ENCODE assay signal across 9 cellular contexts in genomic region chr5:14399054-14399657, GRCh38.
DNase-seq lines count a peak whose midpoint lies in the region; ATAC-seq and TF ChIP-seq lines count a peak whose summit lies in the region.
"Had no signal": no experiment of that assay in that cellular context is flagged by ENCODE, and none has a peak within 500 bp of the region (broad histone marks: within the 10 kb centered on the region; RNA-seq: fewer than 3 reads in every experiment).

No MANE protein-coding gene starts in this region.

- no peak for TF ChIP-seq EP300 in esophagus muscularis mucosa (IDR thresholded peaks at IDR 0.05)

- 41% methylated on average over 3 of the region's 3 CpGs for WGBS in esophagus muscularis mucosa

- H4K20me1 ChIP-seq in neural progenitor cell (ENCODE audit: low read depth), result no peaks in the 10 kb centered on the region

- TF ChIP-seq CTCF in esophagus muscularis mucosa (IDR thresholded peaks at IDR 0.05), result peak; percentile 57 to 75 (median 69)
- TF ChIP-seq CTCF in neural progenitor cell (IDR thresholded peaks at IDR 0.05), result peak; percentile 79

- ATAC-seq in HG02981 (IDR thresholded peaks at IDR 0.05; ENCODE audit: unreplicated experiment), result no peak

- H3F3A ChIP-seq in neural progenitor cell (ENCODE audit: low read depth), result peaks cover 4% of the 10 kb centered on the region

- no peaks in the 10 kb centered on the region for H3K27me3 ChIP-seq in esophagus muscularis mucosa
- H3K27me3 ChIP-seq in neural progenitor cell, result no peaks in the 10 kb centered on the region

- no peak for TF ChIP-seq POLR2A in esophagus muscularis mucosa (IDR thresholded peaks at IDR 0.05; ENCODE audit: low read depth)

- H3K4me1 Mint-ChIP-seq in neural progenitor cell, result peaks cover 20% of the 10 kb centered on the region

- no peaks in the 10 kb centered on the region for H3K9me3 Mint-ChIP-seq in neural progenitor cell

- H3K4me3 ChIP-seq in esophagus muscularis mucosa (no peak overlapping the region), neural progenitor cell (no peak overlapping the region)

- DNase-seq in NCI-H2029 (lab: John Stamatoyannopoulos, UW) (peak; percentile 18), NCI-H2029 treated with DMSO at 0.1 percent for 48 hours (lab: John Stamatoyannopoulos, UW) (no peak), LoVo (ENCODE audit: low spot score) (peak; percentile 38), SK-N-DZ (ENCODE audit: low spot score) (peak; percentile 40), esophagus muscularis mucosa (ENCODE audit: extremely low spot score) (no peak), neural progenitor cell (ENCODE audit: low spot score) (peak; percentile 62), NCI-H1048 (lab: John Stamatoyannopoulos, UW) (no peak)
- DNase-seq: activated T-cell treated with anti-CD3 and anti-CD28 coated beads, Interleukin-2, amount 50 U/mL, for 4 hours had no signal

- no peak overlapping the region for H2AFZ ChIP-seq in neural progenitor cell (replicated peaks)

- H3K4me1 ChIP-seq in esophagus muscularis mucosa (peaks cover 4 to 39% (median 34%) of the 10 kb centered on the region in 4 donors), neural progenitor cell (no peaks in the 10 kb centered on the region)

- peaks cover 7 to 45% (median 36%) of the 10 kb centered on the region in 4 donors for H3K36me3 ChIP-seq in esophagus muscularis mucosa
- H3K36me3 ChIP-seq in neural progenitor cell, result peaks cover 4% of the 10 kb centered on the region

- no peak overlapping the region for H3K4me2 ChIP-seq in neural progenitor cell

- H3K27me3 Mint-ChIP-seq in neural progenitor cell (ENCODE audit: insufficient read depth, low read depth), result no peaks in the 10 kb centered on the region

- peaks cover 35% of the 10 kb centered on the region for H3K36me3 Mint-ChIP-seq in neural progenitor cell

- no peak overlapping the region for H3K4me3 Mint-ChIP-seq in neural progenitor cell
- H3K4me3 Mint-ChIP-seq: activated T-cell treated with anti-CD3 and anti-CD28 coated beads, Interleukin-2, amount 50 U/mL, for 4 hours had no signal

- no peaks in the 10 kb centered on the region for H3K79me2 ChIP-seq in neural progenitor cell (ENCODE audit: low read depth)

- H3K9me3 ChIP-seq in esophagus muscularis mucosa, result no peaks in the 10 kb centered on the region
- no peaks in the 10 kb centered on the region for H3K9me3 ChIP-seq in neural progenitor cell (ENCODE audit: low read depth)

- peak overlapping the region; percentile 11 to 56 (median 38) for H3K27ac ChIP-seq in esophagus muscularis mucosa (replicated peaks in 1 of 4)
- no peak overlapping the region for H3K27ac ChIP-seq in neural progenitor cell

- intact Hi-C loops in esophagus muscularis mucosa (cut with DNase I), result loop anchor here (10.0 kb wide), 2 partner anchors 96 to 246 kb away; no protein-coding TSS in a partner anchor

- no peak overlapping the region for H3K9ac ChIP-seq in neural progenitor cell

- H3K27ac Mint-ChIP-seq in neural progenitor cell, result no peak overlapping the region

Comparison
In these comparisons a context has a peak if more than half of its experiments do, and no peak if none do; other contexts are left out.
1. DNase-seq: peak in NCI-H2029 (single experiment), LoVo (single experiment), SK-N-DZ (single experiment) and neural progenitor cell (single experiment); none in NCI-H2029 treated with DMSO at 0.1 percent for 48 hours (single experiment), esophagus muscularis mucosa (single experiment) and NCI-H1048 (single experiment).